Comparison of ENCODE assay signal across 9 cellular contexts in genomic region chr11:368414-369335, GRCh38. TPM values are rescaled to one million over a fixed set of nuclear protein-coding genes. Genes with fewer than 3 reads are reported as not detected.
DNase-seq lines count a peak whose midpoint lies in the region; ATAC-seq and TF ChIP-seq lines count a peak whose summit lies in the region.
"Had no signal": no experiment of that assay in that cellular context is flagged by ENCODE, and none has a peak within 500 bp of the region (broad histone marks: within the 10 kb centered on the region; RNA-seq: fewer than 3 reads in every experiment).

No MANE protein-coding gene starts in this region.

- peaks cover 3% of the 10 kb centered on the region for H3K4me1 ChIP-seq in HAP-1

- H3K36me3 Mint-ChIP-seq in MCF 10A (ENCODE audit: insufficient read depth, unreplicated experiment) (peaks cover 13% of the 10 kb centered on the region), mesothelial cell of epicardium (peaks cover 14% of the 10 kb centered on the region)

- peaks cover 3% of the 10 kb centered on the region; the same call in 1 of the 2 replicates for H3K36me3 ChIP-seq in HAP-1 (replicated peaks)

- POLR2A ChIA-PET in AG04449 (lab: Yijun Ruan, JAX) (interaction anchor here (0.9 kb wide), 1 partner anchor 161 kb away, joined by 4 read pairs; the partner anchor contains the start of genes BET1L and RIC8A), MCF 10A (lab: Yijun Ruan, JAX) (interaction anchor here (0.7 to 1.6 kb wide), 2 partner anchors 75 to 146 kb away, joined by 3 to 4 read pairs; no protein-coding TSS in a partner anchor)

- no peak for ATAC-seq in HG03460 (IDR thresholded peaks at IDR 0.05; ENCODE audit: unreplicated experiment)
- ATAC-seq: GM12878 had no signal

- H3K4me3 Mint-ChIP-seq in MCF 10A (ENCODE audit: unreplicated experiment) (peak overlapping the region; percentile 72), mesothelial cell of epicardium (peak overlapping the region; percentile 89)

- no TSS peak for BruUV-seq in MCF 10A (replicated peaks; lab: Mats Ljungman, UMichigan)

- H3K4me3 ChIP-seq in AG04449 (ENCODE audit: low read depth, low read length) (peak overlapping the region; percentile 50), HAP-1 (peak overlapping the region; percentile 20)
- H3K4me3 ChIP-seq: GM12878 had no signal

- in situ Hi-C loops in HAP-1 (cut with MboI; ENCODE audit: low sequenced_read_pairs) = loop anchor here (10.0 kb wide), 1 partner anchor 114 kb away; no protein-coding TSS in a partner anchor

- DNase-seq in AG04449 (ENCODE audit: low read depth, low spot score) (no peak), HAP-1 (ENCODE audit: low spot score in 2 of 2) (peak in 1 of 2 experiments; percentile 52), MCF 10A (ENCODE audit: unreplicated experiment) (no peak), mesothelial cell of epicardium (ENCODE audit: low spot score in 2 of 2, unreplicated experiment in 2 of 2) (peak; percentile 19 to 39), dermis blood vessel endothelial cell (no peak), NCI-H446 (lab: John Stamatoyannopoulos, UW) (no peak)
- no peak for DNase-seq in stimulated activated naive CD4-positive, alpha-beta T cell treated with Interleukin-2 at 50 U/mL for 16 hours (lab: John Stamatoyannopoulos, UW)

- no peaks in the 10 kb centered on the region for H3K9me3 Mint-ChIP-seq in MCF 10A (ENCODE audit: unreplicated experiment)
- H3K9me3 Mint-ChIP-seq in mesothelial cell of epicardium = no peaks in the 10 kb centered on the region

- H3K4me1 Mint-ChIP-seq in MCF 10A (ENCODE audit: insufficient read depth, unreplicated experiment) (peaks cover 17% of the 10 kb centered on the region), mesothelial cell of epicardium (peaks cover 20% of the 10 kb centered on the region)

- CTCF ChIA-PET in AG04449 (lab: Yijun Ruan, JAX) (interaction anchor here (0.8 to 2.9 kb wide), 5 partner anchors 10 to 118 kb away, joined by 3 to 14 read pairs (median 8); no protein-coding TSS in a partner anchor), MCF 10A (lab: Yijun Ruan, JAX) (interaction anchor here (0.7 to 1.7 kb wide), 6 partner anchors 29 to 162 kb away, joined by 3 to 6 read pairs (median 3); no protein-coding TSS in a partner anchor)

- H3K9me3 ChIP-seq in HAP-1 = no peaks in the 10 kb centered on the region

- no peaks in the 10 kb centered on the region for H3K27me3 ChIP-seq in HAP-1 (ENCODE audit: low read depth)

- intact Hi-C loops in MCF 10A (cut with micrococcal nuclease) = no loop called here

- H3K27ac Mint-ChIP-seq in MCF 10A (ENCODE audit: low read depth, unreplicated experiment) (no peak overlapping the region), mesothelial cell of epicardium (peak overlapping the region; percentile 93)

- H3K27me3 Mint-ChIP-seq in MCF 10A (ENCODE audit: insufficient read depth, unreplicated experiment) (peaks cover 13% of the 10 kb centered on the region), mesothelial cell of epicardium (ENCODE audit: low read depth) (peaks cover 8% of the 10 kb centered on the region)

- TF ChIP-seq CTCF in AG04449 (IDR thresholded peaks at IDR 0.05; ENCODE audit: insufficient read depth, low read length, missing control alignments) (no peak), MCF 10A (IDR thresholded peaks at IDR 0.05; ENCODE audit: unreplicated experiment) (no peak), mesothelial cell of epicardium (IDR thresholded peaks at IDR 0.05; ENCODE audit: unreplicated experiment) (no peak)

RNA-seq across cellular contexts. Expression of gene B4GALNT4, which starts 0.6 kb away (rescaled TPM):
- total RNA-seq in MCF 10A (2022) = 20.0 and 25.9 TPM in 2 replicates
- 294 to 314 TPM (median 300 TPM) in 3 replicates for total RNA-seq in mesothelial cell of epicardium
- 0.42 and 5.6 TPM in 2 replicates for total RNA-seq in dermis blood vessel endothelial cell

RNA-seq across cellular contexts. Expression of gene PKP3, which starts 25.3 kb away (rescaled TPM):
- total RNA-seq in MCF 10A (2022) (129 and 177 TPM in 2 replicates), mesothelial cell of epicardium (57.5 to 65.7 TPM (median 58.8 TPM) in 3 replicates), dermis blood vessel endothelial cell (0.09 and 0.68 TPM in 2 replicates)

RNA-seq across cellular contexts. Expression of gene SIGIRR, which starts 46.1 kb away (rescaled TPM):
- total RNA-seq in MCF 10A (2022) (6.2 and 7.7 TPM in 2 replicates), mesothelial cell of epicardium (35.5 to 42.5 TPM (median 39.2 TPM) in 3 replicates), dermis blood vessel endothelial cell (43.2 and 52.2 TPM in 2 replicates)

RNA-seq across cellular contexts. Expression of gene IFITM3, which starts 48.0 kb away (rescaled TPM):
- total RNA-seq in MCF 10A (2022) (415 and 497 TPM in 2 replicates), mesothelial cell of epicardium (540 to 561 TPM (median 547 TPM) in 3 replicates), dermis blood vessel endothelial cell (41.4 and 80.2 TPM in 2 replicates)

RNA-seq across cellular contexts. Expression of gene IFITM1, which starts 54.8 kb away (rescaled TPM):
- 1.8 and 4.8 TPM in 2 replicates for total RNA-seq in MCF 10A (2022)
- total RNA-seq in mesothelial cell of epicardium = 120 to 128 TPM (median 122 TPM) in 3 replicates
- 0.37 and 3.4 TPM in 2 replicates for total RNA-seq in dermis blood vessel endothelial cell

Comparison
In these comparisons a context has a peak if more than half of its experiments do, and no peak if none do; other contexts are left out.
1. DNase-seq: peak in mesothelial cell of epicardium (2 of 2); none in AG04449 (single experiment), MCF 10A (single experiment), dermis blood vessel endothelial cell (single experiment), NCI-H446 (0 of 2) and stimulated activated naive CD4-positive, alpha-beta T cell treated with Interleukin-2 at 50 U/mL for 16 hours (single experiment).
2. RNA of gene B4GALNT4, which starts 0.6 kb away (total RNA-seq): 294 to 314 TPM in mesothelial cell of epicardium; 20.0 to 25.9 TPM in MCF 10A and 0.42 to 5.6 TPM in dermis blood vessel endothelial cell; every median in the first group is over 10 times any median in the second.
3. RNA of gene PKP3, which starts 25.3 kb away (total RNA-seq): 129 to 177 TPM in MCF 10A and 57.5 to 65.7 TPM in mesothelial cell of epicardium; 0.09 to 0.68 TPM in dermis blood vessel endothelial cell; every median in the first group is over 10 times any median in the second.